ENCODE assay signal across 24 cellular contexts in the genomic region with DNA sequence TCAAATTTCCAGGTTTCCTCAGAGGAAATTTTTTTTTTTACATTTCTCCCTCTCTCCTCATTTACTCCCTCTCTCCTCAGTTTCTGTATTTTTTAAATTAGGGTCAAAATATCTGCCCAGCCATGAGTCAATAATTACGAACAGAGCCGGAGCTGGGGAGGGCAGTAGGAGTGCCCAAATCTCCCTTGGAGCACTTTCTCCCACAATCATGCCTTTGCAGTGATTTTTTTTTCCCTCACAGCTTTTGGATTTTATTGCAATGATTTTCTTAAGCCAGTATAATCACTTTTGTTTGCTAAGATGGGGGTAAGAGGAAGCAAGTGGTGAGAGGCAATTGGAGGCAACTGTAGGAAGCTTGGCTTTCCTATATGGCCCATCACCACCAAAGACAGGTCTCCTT.
DNase-seq lines count a peak whose midpoint lies in the region; ATAC-seq and TF ChIP-seq lines count a peak whose summit lies in the region.
"Had no signal": no experiment of that assay in that cellular context is flagged by ENCODE, and none has a peak within 500 bp of the region (broad histone marks: within the 10 kb centered on the region; RNA-seq: fewer than 3 reads in every experiment).

No MANE protein-coding gene starts in this region.

- peaks cover 34% of the 10 kb centered on the region for H3K4me1 ChIP-seq in skeletal muscle satellite cell (ENCODE audit: control insufficient read depth, insufficient read depth, low read length)
- H3K4me1 ChIP-seq: prostate gland had no signal

- H3K9me3 ChIP-seq in MG63, result no peaks in the 10 kb centered on the region
- H3K9me3 ChIP-seq in skeletal muscle satellite cell (replicated peaks; ENCODE audit: low read length), result no peaks in the 10 kb centered on the region
- H3K9me3 ChIP-seq: ascending aorta, heart right ventricle, prostate gland, thyroid gland had no signal

- 0 out of 2 replicates have a peak, but pooled peaks cover 6% of the 10 kb centered on the region for H3K36me3 ChIP-seq in MG63
- H3K36me3 ChIP-seq in skeletal muscle satellite cell (ENCODE audit: insufficient read depth, low read length), result no peaks in the 10 kb centered on the region
- H3K36me3 ChIP-seq: prostate gland, thyroid gland had no signal

- H3K9ac ChIP-seq in skeletal muscle satellite cell (ENCODE audit: low read depth, low read length), result no peak overlapping the region

- intact Hi-C loops in posterior cingulate gyrus (cut with DNase I), result no loop called here

- no peak for TF ChIP-seq CTCF in GM10248 (IDR thresholded peaks at IDR 0.05; ENCODE audit: control extremely low read depth, extremely low read depth, low read depth, missing control alignments)

- no peak overlapping the region for H3K4me3 ChIP-seq in MG63
- H3K4me3 ChIP-seq in skeletal muscle satellite cell (ENCODE audit: low read length), result no peak overlapping the region
- H3K4me3 ChIP-seq: ascending aorta, heart right ventricle, lung, prostate gland, thyroid gland had no signal

- POLR2A ChIA-PET in GM10248 (lab: Yijun Ruan, JAX), result no interaction called here

- CTCF ChIA-PET in GM10248 (lab: Yijun Ruan, JAX), result interaction anchor here (0.9 to 4.1 kb wide), 4 partner anchors 12 to 77 kb away, joined by 3 to 23 read pairs (median 3); no protein-coding TSS in a partner anchor

- DNase-seq in GM04503 (ENCODE audit: low read depth) (peak; percentile 27), MG63 (peak; percentile 63), fibroblast of peridontal ligament (ENCODE audit: extremely low read depth) (peak; percentile 74), kidney tubule cell (ENCODE audit: low spot score) (no peak), posterior cingulate gyrus (no peak), GM10248 (ENCODE audit: extremely low spot score) (no peak)
- DNase-seq: activated CD4-positive, alpha-beta T cell treated with anti-CD3 and anti-CD28 coated beads for 4 hours; activated effector memory CD4-positive, alpha-beta T cell treated with anti-CD3 and anti-CD28 coated beads, Interleukin-2, amount 50 U/mL, for 16 hours; activated naive CD8-positive, alpha-beta T cell treated with anti-CD3 and anti-CD28 coated beads for 36 hours; activated T-cell treated with anti-CD3 and anti-CD28 coated beads, Interleukin-2, amount 50 U/mL, for 1 hour; CD4-positive, alpha-beta memory T cell; central memory CD4-positive, alpha-beta T cell; foreskin melanocyte; heart right ventricle; NCI-H1105; NCI-H187 treated with DMSO at 0.1 percent for 48 hours; NCI-H524 treated with DMSO at 0.1 percent for 48 hours; Right ventricle myocardium superior; thyroid gland had no signal

- H3K27me3 ChIP-seq in MG63, result no peaks in the 10 kb centered on the region
- no peaks in the 10 kb centered on the region for H3K27me3 ChIP-seq in skeletal muscle satellite cell (ENCODE audit: control insufficient read depth, insufficient read depth, low read length)
- H3K27me3 ChIP-seq: ascending aorta, heart right ventricle, thyroid gland had no signal

- ATAC-seq in HG02870 (IDR thresholded peaks at IDR 0.05; ENCODE audit: unreplicated experiment), result no peak

- peak overlapping the region; percentile 40 for H3K4me2 ChIP-seq in skeletal muscle satellite cell (ENCODE audit: low read length)

Comparison
In these comparisons a context has a peak if more than half of its experiments do, and no peak if none do; other contexts are left out.
1. DNase-seq: peak in GM04503 (single experiment), MG63 (single experiment) and fibroblast of peridontal ligament (single experiment); none in kidney tubule cell (single experiment), posterior cingulate gyrus (0 of 10) and GM10248 (single experiment).